1 cellular context compared by ENCODE assay signal in genomic region chr5:8208307-8208706, GRCh38.
TF ChIP-seq lines count a peak whose summit lies in the region.

No MANE protein-coding gene starts in this region.

TF ChIP-seq in HEK293, 187 proteins besides CTCF, POLR2A, EP300 and RAD21 (continued from another document):
- TF ChIP-seq ZNF148 (tag by site-specific recombination; IDR thresholded peaks at IDR 0.05; ENCODE audit: borderline replicate concordance) (0 out of 2 replicates have a peak, but pooled peaks have one; percentile 10), GFI1B (tag by site-specific recombination; IDR thresholded peaks at IDR 0.05) (no peak), HOXD13 (CRISPR knock-in tag; IDR thresholded peaks at IDR 0.05; ENCODE audit: borderline replicate concordance) (0 out of 2 replicates have a peak, but pooled peaks have one; percentile 42), ZNF518A (tag by site-specific recombination; conservative IDR thresholded peaks at IDR 0.05; ENCODE audit: low read depth) (no peak), ZNF701 (tag by site-specific recombination; IDR thresholded peaks at IDR 0.05) (no peak), SP7 (tag by site-specific recombination; IDR thresholded peaks at IDR 0.05) (no peak), ZNF24 (tag by site-specific recombination; IDR thresholded peaks at IDR 0.05) (no peak), ZBTB44 (tag by site-specific recombination; IDR thresholded peaks at IDR 0.05) (no peak), ZNF571 (tag by site-specific recombination; IDR thresholded peaks at IDR 0.05) (peak; percentile 72; the same call in 1 of the 2 replicates)
TF ChIP-seq in HEK293: peak in this region for 14.
